9 cellular contexts compared by ENCODE assay signal in the genomic region with DNA sequence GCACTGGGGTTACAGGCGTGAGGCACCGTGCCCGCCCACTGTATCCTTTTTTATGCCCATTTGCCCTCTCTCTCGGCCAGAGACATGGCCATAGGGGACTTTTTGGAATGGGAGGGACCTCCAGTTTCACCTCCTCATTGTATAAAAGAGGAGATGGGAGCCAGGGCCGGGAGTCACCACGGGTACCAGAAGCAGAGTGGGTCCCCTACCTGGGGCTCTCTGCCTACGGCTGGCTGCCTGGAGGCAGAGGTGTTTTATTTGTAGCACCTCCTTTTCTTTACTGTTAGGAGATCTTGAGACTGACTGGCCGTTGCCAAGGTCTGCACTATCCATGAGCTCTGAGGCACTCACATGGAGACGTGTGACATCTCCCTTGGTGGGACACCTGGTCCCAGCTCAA.
DNase-seq lines count a peak whose midpoint lies in the region; ATAC-seq and TF ChIP-seq lines count a peak whose summit lies in the region.
"Had no signal": no experiment of that assay in that cellular context is flagged by ENCODE, and none has a peak within 500 bp of the region (broad histone marks: within the 10 kb centered on the region; RNA-seq: fewer than 3 reads in every experiment).

No MANE protein-coding gene starts in this region.

- peak overlapping the region; percentile 69 for H3K4me3 Mint-ChIP-seq in central memory CD8-positive, alpha-beta T cell
- peak overlapping the region; percentile 81 to 92 (median 90) for H3K4me3 Mint-ChIP-seq in naive thymus-derived CD8-positive, alpha-beta T cell

- H3K9me3 Mint-ChIP-seq in central memory CD8-positive, alpha-beta T cell, result no peaks in the 10 kb centered on the region
- no peaks in the 10 kb centered on the region for H3K9me3 Mint-ChIP-seq in naive thymus-derived CD8-positive, alpha-beta T cell

- no peak for TF ChIP-seq CTCF in heart right ventricle (IDR thresholded peaks at IDR 0.05)
- no peak for TF ChIP-seq CTCF in uterus (IDR thresholded peaks at IDR 0.05)

- no peaks in the 10 kb centered on the region for H3K27me3 Mint-ChIP-seq in central memory CD8-positive, alpha-beta T cell
- no peaks in the 10 kb centered on the region for H3K27me3 Mint-ChIP-seq in naive thymus-derived CD8-positive, alpha-beta T cell

- H3K36me3 Mint-ChIP-seq in central memory CD8-positive, alpha-beta T cell (ENCODE audit: insufficient read depth), result peaks cover 7% of the 10 kb centered on the region
- no peaks in the 10 kb centered on the region for H3K36me3 Mint-ChIP-seq in naive thymus-derived CD8-positive, alpha-beta T cell

- peak overlapping the region; percentile 92 for H3K27ac Mint-ChIP-seq in central memory CD8-positive, alpha-beta T cell (ENCODE audit: low read depth)
- peak overlapping the region; percentile 95 to 100 (median 99) for H3K27ac Mint-ChIP-seq in naive thymus-derived CD8-positive, alpha-beta T cell

- peaks cover 14% of the 10 kb centered on the region for H3K4me1 Mint-ChIP-seq in central memory CD8-positive, alpha-beta T cell
- peaks cover 39 to 74% (median 71%) of the 10 kb centered on the region in 4 donors for H3K4me1 Mint-ChIP-seq in naive thymus-derived CD8-positive, alpha-beta T cell

- ATAC-seq in heart right ventricle (peak in 1 of 8 donors; percentile 5), Right ventricle myocardium inferior (no peak), GM21367 (IDR thresholded peaks at IDR 0.05; ENCODE audit: unreplicated experiment) (no peak), GM19328 (IDR thresholded peaks at IDR 0.05; ENCODE audit: unreplicated experiment) (no peak)
- no peak for ATAC-seq in central memory CD8-positive, alpha-beta T cell (replicated peaks; ENCODE audit: extremely low read depth, poor library complexity, severe bottlenecking)
- peak in 1 of 2 donors; percentile 1 for ATAC-seq in naive thymus-derived CD8-positive, alpha-beta T cell

- H3K4me1 ChIP-seq in heart right ventricle (peaks cover 15 to 81% (median 62%) of the 10 kb centered on the region in 9 donors), uterus (no peaks in the 10 kb centered on the region)

- TF ChIP-seq POLR2A in uterus (IDR thresholded peaks at IDR 0.05) (no peak), erythroblast (IDR thresholded peaks at IDR 0.05; ENCODE audit: low read length) (no peak)

- DNase-seq in heart right ventricle (no peak), Right ventricle myocardium inferior (ENCODE audit: missing footprints) (no peak), uterus (no peak), erythroblast (lab: John Stamatoyannopoulos, UW) (no peak)
- DNase-seq in central memory CD8-positive, alpha-beta T cell (ENCODE audit: low spot score in 2 of 2), result no peak
- DNase-seq in naive thymus-derived CD8-positive, alpha-beta T cell, result no peak
- DNase-seq: NCI-H2081 treated with DMSO at 0.1 percent for 48 hours had no signal

- peak overlapping the region in 3 of 10 donors; percentile 33 to 45 (median 43) for H3K4me3 ChIP-seq in heart right ventricle
- H3K4me3 ChIP-seq in uterus, result no peak overlapping the region

- H3K9me3 ChIP-seq in heart right ventricle (no peaks in the 10 kb centered on the region), uterus (no peaks in the 10 kb centered on the region)

- POLR2A ChIA-PET in naive thymus-derived CD8-positive, alpha-beta T cell (lab: Charles Lee), result interaction anchor here (0.6 to 1.1 kb wide), 4 partner anchors 28 to 231 kb away, joined by 3 to 4 read pairs (median 3); no protein-coding TSS in a partner anchor

- H3K27ac ChIP-seq in heart right ventricle, result peak overlapping the region; percentile 74 to 92 (median 82)
- H3K27ac ChIP-seq in uterus, result peak overlapping the region; percentile 73 to 88

- WGBS in heart right ventricle, 2 donors, result 89 to 92% methylated on average over 9 of the region's 9 CpGs

- H3K27me3 ChIP-seq in heart right ventricle, result no peaks in the 10 kb centered on the region
- no peaks in the 10 kb centered on the region for H3K27me3 ChIP-seq in uterus

- intact Hi-C loops in heart right ventricle (cut with DNase I), result loop anchor here in 3 of 10 donors (5.0 to 10.0 kb wide), 6 partner anchors 41 to 233 kb away; no protein-coding TSS in a partner anchor
- intact Hi-C loops in Right ventricle myocardium inferior (cut with DNase I), result loop anchor here (5.0 kb wide), 1 partner anchor 36 kb away; no protein-coding TSS in a partner anchor
- intact Hi-C loops in uterus (cut with DNase I; ENCODE audit: low total_unique reads), result loop anchor here (10.0 kb wide), 1 partner anchor 147 kb away; no protein-coding TSS in a partner anchor

- H3K36me3 ChIP-seq in heart right ventricle (no peaks in the 10 kb centered on the region), uterus (no peaks in the 10 kb centered on the region)
